In the genomic region with DNA sequence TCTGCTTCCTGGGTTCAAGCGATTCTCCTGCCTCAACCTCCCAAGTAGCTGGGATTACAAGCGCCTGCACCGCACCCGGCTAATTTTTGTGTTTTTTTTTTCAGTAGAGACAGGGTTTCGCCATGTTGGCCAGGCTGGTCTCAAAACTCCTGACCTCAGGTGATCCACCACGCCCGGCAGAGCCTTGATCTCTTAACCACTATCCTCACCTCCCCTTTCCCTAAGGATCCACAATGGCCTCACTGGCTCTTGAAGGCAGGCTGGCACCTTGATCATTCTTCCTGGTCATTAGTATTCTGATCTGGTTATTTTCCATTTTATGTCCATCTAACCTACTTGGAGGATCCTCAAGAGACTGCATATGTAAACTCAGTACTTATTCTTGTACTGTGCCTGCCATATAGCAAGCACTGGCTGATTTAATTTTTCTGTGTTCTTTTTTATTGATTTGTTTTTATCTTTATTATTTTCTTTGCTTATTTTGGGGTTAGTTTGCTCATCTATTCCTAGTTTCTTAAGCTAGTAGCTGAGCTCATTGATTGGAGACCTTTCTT, we compare ENCODE assay signal across 1 cellular context.
TF ChIP-seq lines count a peak whose summit lies in the region.

No MANE protein-coding gene starts in this region.

TF ChIP-seq in IMR-90, 13 proteins besides CTCF, POLR2A, EP300 and RAD21 (continued from another document):
- no peak for TF ChIP-seq SMC3 (IDR thresholded peaks at IDR 0.05; ENCODE audit: low read depth, low read length)
- TF ChIP-seq USF2 (IDR thresholded peaks at IDR 0.05; ENCODE audit: low read depth, low read length): no peak
- TF ChIP-seq MAFK (IDR thresholded peaks at IDR 0.05; ENCODE audit: low read depth, low read length): no peak
- no peak for TF ChIP-seq BHLHE40 (IDR thresholded peaks at IDR 0.05; ENCODE audit: low read depth, low read length)
- no peak for TF ChIP-seq RCOR1 (IDR thresholded peaks at IDR 0.05; ENCODE audit: insufficient replicate concordance, low read length)
- no peak for TF ChIP-seq CHD1 (IDR thresholded peaks at IDR 0.05; ENCODE audit: low read depth, low read length)
